10 cellular contexts compared by ENCODE assay signal in the genomic region with DNA sequence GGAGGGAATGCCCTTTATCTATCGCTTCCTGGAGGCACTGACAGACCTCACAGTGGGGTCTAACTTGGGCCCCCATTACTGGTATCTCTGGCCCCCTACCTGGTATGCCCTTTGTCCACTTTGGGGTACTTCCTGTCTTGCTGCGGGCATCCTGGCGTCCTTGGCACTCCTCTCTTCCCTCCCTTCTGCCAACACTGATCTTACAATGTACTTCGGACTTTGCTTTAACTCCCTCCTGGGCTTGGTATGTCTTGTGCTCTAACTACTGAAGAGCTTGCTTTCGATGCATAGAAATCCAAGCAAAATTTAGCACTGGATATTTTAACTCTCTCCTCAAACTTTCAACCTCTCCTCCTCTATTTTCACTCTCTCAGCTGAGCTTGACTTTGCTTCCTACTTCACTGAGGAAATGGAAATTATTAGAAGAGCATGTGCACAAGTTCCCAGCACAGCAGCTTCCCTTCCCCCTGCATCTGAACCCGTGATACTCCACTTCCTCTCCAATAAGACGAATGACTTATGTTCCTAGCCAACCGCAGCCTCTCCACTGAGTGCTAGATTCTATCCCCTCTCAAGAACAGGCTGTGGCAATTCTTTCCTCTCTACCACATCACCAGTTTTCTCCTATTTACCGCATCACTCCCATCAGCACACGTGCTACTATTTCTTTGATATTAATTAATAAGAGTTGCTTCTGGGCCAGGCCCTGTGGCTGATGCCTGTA. TPM values are rescaled to one million over a fixed set of nuclear protein-coding genes. Genes with fewer than 3 reads are reported as not detected.
DNase-seq lines count a peak whose midpoint lies in the region; ATAC-seq, FAIRE-seq and TF ChIP-seq lines count a peak whose summit lies in the region.
"Had no signal": no experiment of that assay in that cellular context is flagged by ENCODE, and none has a peak within 500 bp of the region (broad histone marks: within the 10 kb centered on the region; RNA-seq: fewer than 3 reads in every experiment).

No MANE protein-coding gene starts in this region.

- H3K27ac ChIP-seq in astrocyte (ENCODE audit: low read depth, low read length) = peak overlapping the region; percentile 6
- H3K27ac ChIP-seq: VCaP had no signal

- H2AFZ ChIP-seq in astrocyte (ENCODE audit: low read depth, low read length) = no peak overlapping the region

- H3K4me1 ChIP-seq in astrocyte (ENCODE audit: insufficient read depth, low read length) = peaks cover 4% of the 10 kb centered on the region

- ATAC-seq in natural killer cell = peak; percentile 36 to 63 (median 50)

- H3K27me3 ChIP-seq in astrocyte (ENCODE audit: insufficient read depth, low read length) = no peaks in the 10 kb centered on the region

- no peaks in the 10 kb centered on the region for H3K79me2 ChIP-seq in astrocyte (ENCODE audit: insufficient read depth, low read length)

- no peaks in the 10 kb centered on the region for H3K9me3 ChIP-seq in astrocyte (ENCODE audit: insufficient read depth, low read depth, low read length)

- TF ChIP-seq CTCF in astrocyte (IDR thresholded peaks at IDR 0.05; ENCODE audit: insufficient read depth, low read depth, low read length) (no peak), natural killer cell (IDR thresholded peaks at IDR 0.05) (no peak)

- H3K4me3 Mint-ChIP-seq in astrocyte (ENCODE audit: unreplicated experiment) = no peak overlapping the region
- peak overlapping the region; percentile 5 for H3K4me3 Mint-ChIP-seq in natural killer cell

- H3K4me2 ChIP-seq in astrocyte (ENCODE audit: low read length) = no peak overlapping the region

- peaks cover 6% of the 10 kb centered on the region for H3K27me3 Mint-ChIP-seq in astrocyte (ENCODE audit: low read depth, unreplicated experiment)
- H3K27me3 Mint-ChIP-seq in natural killer cell (ENCODE audit: low read depth in 2 of 2) = peaks cover 0 to 24% of the 10 kb centered on the region in 2 donors

- no peak overlapping the region for H3K4me3 ChIP-seq in Jurkat, Clone E6-1 (ENCODE audit: low read length)
- H3K4me3 ChIP-seq in astrocyte (ENCODE audit: insufficient read depth, low read depth, low read length) = no peak overlapping the region

- intact Hi-C loops in natural killer cell (cut with micrococcal nuclease) = no loop called here

- no peaks in the 10 kb centered on the region for H4K20me1 ChIP-seq in astrocyte (ENCODE audit: insufficient read depth, low read length)

- DNase-seq in COLO829 (ENCODE audit: low spot score) (peak; percentile 53), astrocyte (ENCODE audit: low read depth) (peak; percentile 31), natural killer cell (no peak), NCI-H1930 (lab: John Stamatoyannopoulos, UW) (no peak), NCI-H1694 (lab: John Stamatoyannopoulos, UW) (no peak), NCI-H2107 treated with DMSO at 0.1 percent for 48 hours (lab: John Stamatoyannopoulos, UW; ENCODE audit: unreplicated experiment) (no peak), activated gamma-delta T cell treated with Interleukin-2 at 50 U/mL for 16 hours (no peak)
- peak; percentile 79 for DNase-seq in Jurkat, Clone E6-1 (ENCODE audit: low read depth, low spot score)

- H3K9ac ChIP-seq in astrocyte (ENCODE audit: low read length) = no peak overlapping the region

- H3K36me3 ChIP-seq in astrocyte (ENCODE audit: insufficient read depth, low read length) = no peaks in the 10 kb centered on the region

- H3K4me1 Mint-ChIP-seq in astrocyte (ENCODE audit: low read depth, unreplicated experiment) (no peaks in the 10 kb centered on the region), natural killer cell (peaks cover 9 to 11% of the 10 kb centered on the region in 2 donors)

- peaks cover 3% of the 10 kb centered on the region for H3K9me3 Mint-ChIP-seq in astrocyte (ENCODE audit: unreplicated experiment)
- H3K9me3 Mint-ChIP-seq in natural killer cell = no peaks in the 10 kb centered on the region

- H3K36me3 Mint-ChIP-seq in astrocyte (ENCODE audit: low read depth, unreplicated experiment) (no peaks in the 10 kb centered on the region), natural killer cell (no peaks in the 10 kb centered on the region)

- peak; percentile 20 for FAIRE-seq in astrocyte (lab: Jason Lieb, UNC)

- H3K27ac Mint-ChIP-seq in astrocyte (ENCODE audit: unreplicated experiment) (no peak overlapping the region), natural killer cell (peak overlapping the region; percentile 14 to 70)

RNA-seq across cellular contexts. Expression of gene SUPT20HL2, which starts 52.9 kb away (rescaled TPM):
- not detected for polyA plus RNA-seq in Jurkat, Clone E6-1 (2012; ENCODE audit: insufficient read depth, insufficient read length)
- total RNA-seq in astrocyte (not detected in 2 replicates), natural killer cell (not detected)
- total RNA-seq: kidney epithelial cell had no signal

Comparison
In these comparisons a context has a peak if more than half of its experiments do, and no peak if none do; other contexts are left out.
1. DNase-seq: peak in COLO829 (single experiment), Jurkat, Clone E6-1 (single experiment) and astrocyte (single experiment); none in natural killer cell (single experiment), NCI-H1930 (0 of 2), NCI-H1694 (single experiment), NCI-H2107 treated with DMSO at 0.1 percent for 48 hours (single experiment) and activated gamma-delta T cell treated with Interleukin-2 at 50 U/mL for 16 hours (single experiment).